10 cellular contexts compared by ENCODE assay signal in the genomic region with DNA sequence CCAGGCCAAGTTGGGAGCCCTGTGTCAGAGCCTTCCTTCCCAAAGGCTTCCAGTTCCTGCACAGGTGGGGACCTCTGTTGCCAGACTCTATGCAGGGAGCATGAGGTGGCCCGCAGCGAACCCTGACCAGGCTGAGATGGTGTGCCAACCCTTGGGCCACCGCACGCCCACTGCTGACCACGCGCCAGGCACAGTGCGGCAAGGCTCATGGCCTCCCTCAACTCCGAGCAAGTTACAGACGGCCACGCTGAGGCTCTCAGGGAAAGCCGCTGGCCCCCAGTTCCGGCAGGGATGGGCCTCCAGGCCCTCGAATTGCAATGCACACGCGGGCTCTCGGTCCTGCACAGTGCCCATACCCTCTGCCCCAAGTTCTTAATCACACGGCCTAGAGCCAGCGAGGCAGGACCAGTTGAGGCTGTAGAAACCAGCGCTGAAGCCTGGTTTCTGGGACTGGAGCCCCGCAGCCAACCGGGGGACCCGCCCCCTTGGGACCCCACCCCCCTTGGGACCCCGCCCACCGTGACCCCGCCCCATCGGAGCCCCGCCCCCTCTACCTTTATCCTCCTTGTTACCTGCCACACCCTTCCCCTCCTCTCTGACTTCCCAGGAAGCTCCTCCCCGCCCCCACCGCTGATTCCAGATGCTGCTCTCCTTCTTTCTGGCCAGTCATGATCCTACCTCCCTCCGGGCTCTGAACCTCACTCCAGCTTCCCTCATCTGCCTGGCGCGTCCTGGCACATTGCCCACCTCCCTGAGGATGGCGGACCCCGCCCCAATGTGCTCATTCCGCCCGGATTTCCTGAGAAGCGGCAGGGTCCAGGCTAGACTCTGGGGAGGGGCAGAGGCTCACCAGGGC. TPM values are rescaled to one million over a fixed set of nuclear protein-coding genes. Genes with fewer than 3 reads are reported as not detected.
DNase-seq lines count a peak whose midpoint lies in the region; ATAC-seq and TF ChIP-seq lines count a peak whose summit lies in the region.
"Had no signal": no experiment of that assay in that cellular context is flagged by ENCODE, and none has a peak within 500 bp of the region (broad histone marks: within the 10 kb centered on the region; RNA-seq: fewer than 3 reads in every experiment).

No MANE protein-coding gene starts in this region.

- H3K36me3 ChIP-seq in gastroesophageal sphincter = no peaks in the 10 kb centered on the region
- no peaks in the 10 kb centered on the region for H3K36me3 ChIP-seq in CD8-positive, alpha-beta memory T cell (ENCODE audit: insufficient read depth, low read length)

- no peak overlapping the region for H3K4me3 ChIP-seq in gastroesophageal sphincter
- H3K4me3 ChIP-seq in CD8-positive, alpha-beta memory T cell (ENCODE audit: low read length) = no peak overlapping the region

- no peaks in the 10 kb centered on the region for H3K9me3 Mint-ChIP-seq in osteocyte (ENCODE audit: unreplicated experiment)
- no peaks in the 10 kb centered on the region for H3K9me3 Mint-ChIP-seq in CD8-positive, alpha-beta memory T cell
- H3K9me3 Mint-ChIP-seq: neural crest cell had no signal

- no peaks in the 10 kb centered on the region for H3K36me3 Mint-ChIP-seq in osteocyte (ENCODE audit: unreplicated experiment)
- no peaks in the 10 kb centered on the region for H3K36me3 Mint-ChIP-seq in CD8-positive, alpha-beta memory T cell

- no peak overlapping the region for H3K4me3 Mint-ChIP-seq in osteocyte (ENCODE audit: unreplicated experiment)
- peak overlapping the region in 1 of 7 donors; percentile 64 for H3K4me3 Mint-ChIP-seq in CD8-positive, alpha-beta memory T cell
- H3K4me3 Mint-ChIP-seq: neural crest cell had no signal

- peak; percentile 50 for ATAC-seq in foreskin keratinocyte
- ATAC-seq in gastroesophageal sphincter = no peak
- ATAC-seq in GM18505 (IDR thresholded peaks at IDR 0.05; ENCODE audit: unreplicated experiment) = no peak

- TF ChIP-seq POLR2A in gastroesophageal sphincter (IDR thresholded peaks at IDR 0.05) (no peak), GM18505 (IDR thresholded peaks at IDR 0.05; ENCODE audit: borderline replicate concordance, extremely low read depth, insufficient read depth, insufficient read length) (no peak)

- CTCF ChIA-PET in CD8-positive, alpha-beta memory T cell (lab: Charles Lee) = no interaction called here

- H3K27ac ChIP-seq in foreskin keratinocyte (no peak overlapping the region), gastroesophageal sphincter (no peak overlapping the region)
- H3K27ac ChIP-seq in CD8-positive, alpha-beta memory T cell (ENCODE audit: low read depth, low read length) = no peak overlapping the region

- no peaks in the 10 kb centered on the region for H3K27me3 Mint-ChIP-seq in osteocyte (ENCODE audit: unreplicated experiment)
- H3K27me3 Mint-ChIP-seq in CD8-positive, alpha-beta memory T cell = peaks cover 4 to 6% of the 10 kb centered on the region in 2 donors

- H3K4me1 ChIP-seq in foreskin keratinocyte (peaks cover 10% of the 10 kb centered on the region), gastroesophageal sphincter (peaks cover 0 to 32% (median 0%) of the 10 kb centered on the region in 3 donors)
- peaks cover 7% of the 10 kb centered on the region for H3K4me1 ChIP-seq in CD8-positive, alpha-beta memory T cell (ENCODE audit: insufficient read depth, low read length)

- peak; percentile 40 for DNase-seq in NCI-H82 (lab: John Stamatoyannopoulos, UW)
- DNase-seq in NCI-H82 treated with DMSO at 0.1 percent for 48 hours (lab: John Stamatoyannopoulos, UW; ENCODE audit: unreplicated experiment) = no peak
- peak; percentile 1 for DNase-seq in NCI-H774 (lab: John Stamatoyannopoulos, UW)
- DNase-seq in foreskin keratinocyte = peak; percentile 36 to 74
- no peak for DNase-seq in osteocyte (ENCODE audit: extremely low spot score, unreplicated experiment)
- DNase-seq in CD8-positive, alpha-beta memory T cell = no peak
- DNase-seq: NCI-H524 treated with DMSO at 0.1 percent for 48 hours had no signal

- TF ChIP-seq CTCF in foreskin keratinocyte (conservative IDR thresholded peaks at IDR 0.05) (no peak), osteocyte (IDR thresholded peaks at IDR 0.05) (no peak), gastroesophageal sphincter (IDR thresholded peaks at IDR 0.05) (no peak)

- 0 to 55% methylated on average over 1 to 12 of the region's 37 CpGs for WGBS in gastroesophageal sphincter (ENCODE audit: low coverage in 1 of 2), 2 donors

- no peak for TF ChIP-seq EP300 in gastroesophageal sphincter (IDR thresholded peaks at IDR 0.05)

- H3K4me1 Mint-ChIP-seq in osteocyte (ENCODE audit: unreplicated experiment) = peaks cover 27% of the 10 kb centered on the region
- H3K4me1 Mint-ChIP-seq in CD8-positive, alpha-beta memory T cell = peaks cover 0 to 8% (median 5%) of the 10 kb centered on the region in 3 donors

- H3K27me3 ChIP-seq in foreskin keratinocyte (no peaks in the 10 kb centered on the region), gastroesophageal sphincter (no peaks in the 10 kb centered on the region)
- no peaks in the 10 kb centered on the region for H3K27me3 ChIP-seq in CD8-positive, alpha-beta memory T cell (ENCODE audit: insufficient read depth, low read length, poor library complexity, severe bottlenecking)

- POLR2A ChIA-PET in CD8-positive, alpha-beta memory T cell (lab: Charles Lee) = no interaction called here

- peak overlapping the region; percentile 32 for H3K27ac Mint-ChIP-seq in osteocyte (ENCODE audit: unreplicated experiment)
- peak overlapping the region in 3 of 8 donors; percentile 53 to 79 (median 73) for H3K27ac Mint-ChIP-seq in CD8-positive, alpha-beta memory T cell

- H3K9me3 ChIP-seq in gastroesophageal sphincter = no peaks in the 10 kb centered on the region
- H3K9me3 ChIP-seq in CD8-positive, alpha-beta memory T cell (ENCODE audit: low read length) = no peaks in the 10 kb centered on the region

RNA-seq across cellular contexts. Expression of gene PEX11G, which starts 6.0 kb away (rescaled TPM):
- total RNA-seq in foreskin keratinocyte = 1.9 and 2.0 TPM in 2 replicates
- polyA plus RNA-seq in foreskin keratinocyte = 2.3 and 3.3 TPM in 2 replicates
- total RNA-seq in osteocyte = 2.1 and 2.5 TPM in 2 replicates
- total RNA-seq in gastroesophageal sphincter = 1 to 10 TPM; 1.0 to 3.1 (median 1.9) TPM
- under 1 TPM; 0.94 to 0.95 TPM for total RNA-seq in CD8-positive, alpha-beta memory T cell
- 1.7 TPM for polyA plus RNA-seq in CD8-positive, alpha-beta memory T cell

RNA-seq across cellular contexts. Expression of gene ZNF358, which starts 33.1 kb away (rescaled TPM):
- 22.5 and 23.7 TPM in 2 replicates for total RNA-seq in foreskin keratinocyte
- polyA plus RNA-seq in foreskin keratinocyte = 42.4 and 45.9 TPM in 2 replicates
- 84.4 and 93.5 TPM in 2 replicates for total RNA-seq in osteocyte
- total RNA-seq in gastroesophageal sphincter = 100 to 1,000 TPM in 2 of 4 donors, 10 to 100 TPM in 2; 63.9 to 153 (median 98.7) TPM
- 1 to 10 TPM; 7.6 to 8.9 TPM for total RNA-seq in CD8-positive, alpha-beta memory T cell
- polyA plus RNA-seq in CD8-positive, alpha-beta memory T cell = 2.5 TPM

RNA-seq across cellular contexts. Expression of gene MCOLN1, which starts 39.6 kb away (rescaled TPM):
- total RNA-seq in foreskin keratinocyte = 8.2 and 8.6 TPM in 2 replicates
- polyA plus RNA-seq in foreskin keratinocyte = 12.3 and 12.9 TPM in 2 replicates
- 33.3 and 39.2 TPM in 2 replicates for total RNA-seq in osteocyte
- 10 to 100 TPM in 3 of 4 donors, 1 to 10 TPM in 1; 7.4 to 18.4 (median 17.5) TPM for total RNA-seq in gastroesophageal sphincter
- total RNA-seq in CD8-positive, alpha-beta memory T cell = 10 to 100 TPM; 19.4 to 19.6 TPM
- polyA plus RNA-seq in CD8-positive, alpha-beta memory T cell = 11.6 TPM

RNA-seq across cellular contexts. Expression of gene PNPLA6, which starts 52.7 kb away (rescaled TPM):
- 82.3 and 85.4 TPM in 2 replicates for total RNA-seq in foreskin keratinocyte
- 60.6 and 66.8 TPM in 2 replicates for polyA plus RNA-seq in foreskin keratinocyte
- total RNA-seq in osteocyte = 107 and 129 TPM in 2 replicates
- 100 to 1,000 TPM in 1 of 4 donors, 10 to 100 TPM in 3; 54.9 to 111 (median 75.2) TPM for total RNA-seq in gastroesophageal sphincter
- total RNA-seq in CD8-positive, alpha-beta memory T cell = 100 to 1,000 TPM; 112 to 117 TPM
- polyA plus RNA-seq in CD8-positive, alpha-beta memory T cell = 17.1 TPM

Comparison
In these comparisons a context has a peak if more than half of its experiments do, and no peak if none do; other contexts are left out.
1. DNase-seq: peak in NCI-H82 (single experiment), NCI-H774 (single experiment) and foreskin keratinocyte (2 of 2); none in NCI-H82 treated with DMSO at 0.1 percent for 48 hours (single experiment), osteocyte (single experiment) and CD8-positive, alpha-beta memory T cell (0 of 5).